In the genomic region with DNA sequence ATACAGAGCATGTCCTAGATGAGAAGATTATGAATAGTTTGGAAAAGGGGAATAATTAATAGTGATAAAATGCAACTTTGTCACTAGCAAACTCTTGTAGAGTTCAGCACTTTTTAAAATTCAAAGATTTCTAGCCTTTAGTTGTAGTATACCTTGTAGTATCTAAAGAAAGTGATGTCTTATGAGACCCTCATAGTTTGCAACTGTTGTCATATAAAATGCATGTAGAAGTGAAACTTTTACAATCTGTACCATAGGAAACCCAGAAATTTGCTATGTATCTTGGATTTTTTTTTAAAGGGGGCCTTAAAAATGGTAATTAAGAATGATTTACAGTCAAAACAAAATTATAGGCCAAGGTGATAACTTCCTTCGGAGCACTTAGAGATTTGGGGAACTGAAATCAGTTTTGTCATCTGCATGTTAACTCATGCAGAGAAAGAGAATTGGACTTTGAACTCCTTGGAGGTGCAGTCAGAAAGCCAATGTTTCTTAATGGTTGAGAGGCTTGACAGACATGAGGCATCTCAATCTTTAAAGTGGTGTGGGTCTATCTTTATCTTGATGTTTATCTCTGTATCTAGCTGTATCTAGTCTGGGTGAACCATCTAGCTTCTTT, we compare ENCODE assay signal across 8 cellular contexts. TPM values are rescaled to one million over a fixed set of nuclear protein-coding genes. Genes with fewer than 3 reads are reported as not detected.
DNase-seq lines count a peak whose midpoint lies in the region; ATAC-seq and TF ChIP-seq lines count a peak whose summit lies in the region.

No MANE protein-coding gene starts in this region.

- no peak for TF ChIP-seq EP300 in upper lobe of left lung (IDR thresholded peaks at IDR 0.05)

- no peak overlapping the region for H3K4me3 Mint-ChIP-seq in activated CD4-positive, alpha-beta T cell treated with anti-CD3 and anti-CD28 coated beads for 36 hours

- no peak for TF ChIP-seq CTCF in fibroblast of lung (conservative IDR thresholded peaks at IDR 0.05 in 1 of 2, IDR thresholded peaks at IDR 0.05 in 1 of 2; ENCODE audit: low read depth in 1 of 2, low read length in 2 of 2)
- no peak for TF ChIP-seq CTCF in upper lobe of left lung (IDR thresholded peaks at IDR 0.05)

- peak overlapping the region in 1 of 11 experiments; percentile 37; a peak in 2 of 22 replicates for H3K9ac ChIP-seq in BLaER1 treated with 17β-estradiol and CSF1 and Interleukin-3, amounts not matched to agents 10 nM and 100 nM
- H3K9ac ChIP-seq in fibroblast of lung (ENCODE audit: insufficient read depth, low read length): no peak overlapping the region

- H3K27ac ChIP-seq in BLaER1 treated with 17β-estradiol and CSF1 and Interleukin-3, amounts not matched to agents 10 nM and 100 nM: peak overlapping the region in 9 of 11 experiments; percentile 18 to 96 (median 54); a peak in 17 of 22 replicates
- H3K27ac ChIP-seq in fibroblast of lung (ENCODE audit: insufficient read depth, low read length): no peak overlapping the region
- H3K27ac ChIP-seq in upper lobe of left lung: peak overlapping the region; percentile 92 to 99 (median 97)

- no peaks in the 10 kb centered on the region for H3K9me3 Mint-ChIP-seq in activated CD4-positive, alpha-beta T cell treated with anti-CD3 and anti-CD28 coated beads for 36 hours (ENCODE audit: low read depth)

- H3K36me3 Mint-ChIP-seq in activated CD4-positive, alpha-beta T cell treated with anti-CD3 and anti-CD28 coated beads for 36 hours (ENCODE audit: low read depth): no peaks in the 10 kb centered on the region

- no peaks in the 10 kb centered on the region for H4K20me1 ChIP-seq in BLaER1 treated with 17β-estradiol and CSF1 and Interleukin-3, amounts not matched to agents 10 nM and 100 nM
- no peaks in the 10 kb centered on the region for H4K20me1 ChIP-seq in fibroblast of lung (ENCODE audit: control insufficient read depth, extremely low read depth, insufficient read depth, low read length)

- no peak overlapping the region for H3K27ac Mint-ChIP-seq in activated CD4-positive, alpha-beta T cell treated with anti-CD3 and anti-CD28 coated beads for 36 hours

- POLR2A ChIA-PET in activated CD4-positive, alpha-beta T cell treated with anti-CD3 and anti-CD28 coated beads for 36 hours (lab: Charles Lee): no interaction called here

- H3K27me3 Mint-ChIP-seq in activated CD4-positive, alpha-beta T cell treated with anti-CD3 and anti-CD28 coated beads for 36 hours: peaks cover 50% of the 10 kb centered on the region

- H3K27me3 ChIP-seq in BLaER1 treated with 17β-estradiol and CSF1 and Interleukin-3, amounts not matched to agents 10 nM and 100 nM: peaks cover 0 to 13% (median 0%) of the 10 kb centered on the region in 11 experiments; a peak in 1 of 22 replicates
- H3K27me3 ChIP-seq in fibroblast of lung (ENCODE audit: control insufficient read depth, insufficient read depth, low read length) (no peaks in the 10 kb centered on the region), upper lobe of left lung (no peaks in the 10 kb centered on the region)

- no peak for DNase-seq in fibroblast of lung (ENCODE audit: low read depth in 2 of 2)
- no peak for DNase-seq in upper lobe of left lung
- DNase-seq in EL: no peak
- no peak for DNase-seq in cortex of kidney (lab: John Stamatoyannopoulos, UW)
- DNase-seq in activated CD4-positive, alpha-beta T cell treated with anti-CD3 and anti-CD28 coated beads for 36 hours: no peak

- peaks cover 7% of the 10 kb centered on the region for H3K4me1 Mint-ChIP-seq in activated CD4-positive, alpha-beta T cell treated with anti-CD3 and anti-CD28 coated beads for 36 hours

- H2AFZ ChIP-seq in fibroblast of lung (ENCODE audit: low read length): peak overlapping the region; percentile 94

- CTCF ChIA-PET in activated CD4-positive, alpha-beta T cell treated with anti-CD3 and anti-CD28 coated beads for 36 hours (lab: Charles Lee): no interaction called here

- peak overlapping the region in 4 of 10 experiments; percentile 56 to 74 (median 66); a peak in 8 of 20 replicates for H3K4me3 ChIP-seq in BLaER1 treated with 17β-estradiol and CSF1 and Interleukin-3, amounts not matched to agents 10 nM and 100 nM
- H3K4me3 ChIP-seq in fibroblast of lung (replicated peaks in 1 of 4; ENCODE audit: control extremely low read depth in 1 of 4, insufficient read depth in 1 of 4, low read depth in 3 of 4, low read length in 4 of 4): peak overlapping the region in 3 of 4 experiments; percentile 74 to 84 (median 81)
- H3K4me3 ChIP-seq in upper lobe of left lung: peak overlapping the region in 3 of 4 donors; percentile 51 to 71 (median 61)

- peaks cover 38 to 61% (median 48%) of the 10 kb centered on the region in 10 experiments for H3K4me1 ChIP-seq in BLaER1 treated with 17β-estradiol and CSF1 and Interleukin-3, amounts not matched to agents 10 nM and 100 nM
- peaks cover 4% of the 10 kb centered on the region for H3K4me1 ChIP-seq in fibroblast of lung (ENCODE audit: control insufficient read depth, extremely low read depth, insufficient read depth, low read length)
- peaks cover 0 to 4% (median 2%) of the 10 kb centered on the region in 4 donors for H3K4me1 ChIP-seq in upper lobe of left lung

- intact Hi-C loops in activated CD4-positive, alpha-beta T cell treated with anti-CD3 and anti-CD28 coated beads for 36 hours (cut with DNase I, micrococcal nuclease): no loop called here

- H3K9me3 ChIP-seq in BLaER1 treated with 17β-estradiol and CSF1 and Interleukin-3, amounts not matched to agents 10 nM and 100 nM (replicated peaks in 1 of 11): peaks cover 0 to 8% (median 0%) of the 10 kb centered on the region in 11 experiments; a peak in 4 of 22 replicates
- H3K9me3 ChIP-seq in fibroblast of lung (ENCODE audit: control insufficient read depth, insufficient read depth, low read depth, low read length): no peaks in the 10 kb centered on the region
- H3K9me3 ChIP-seq in upper lobe of left lung: no peaks in the 10 kb centered on the region

- ATAC-seq in GM21360 (IDR thresholded peaks at IDR 0.05; ENCODE audit: unreplicated experiment) (peak; percentile 80), HG03565 (IDR thresholded peaks at IDR 0.05; ENCODE audit: unreplicated experiment) (peak; percentile 73), upper lobe of left lung (ENCODE audit: low FRiP score in 2 of 2) (no peak)
- no peak for ATAC-seq in activated CD4-positive, alpha-beta T cell treated with anti-CD3 and anti-CD28 coated beads for 36 hours

- no peak for TF ChIP-seq POLR2A in upper lobe of left lung (IDR thresholded peaks at IDR 0.05)

- peak overlapping the region; percentile 85 to 97 (median 92) for H3K4me2 ChIP-seq in BLaER1 treated with 17β-estradiol and CSF1 and Interleukin-3, amounts not matched to agents 10 nM and 100 nM
- peak overlapping the region; percentile 94 for H3K4me2 ChIP-seq in fibroblast of lung (ENCODE audit: extremely low read depth, insufficient read depth, low read length)

- 20 to 32% methylated on average over 1 of the region's 1 CpG for WGBS in upper lobe of left lung, 2 donors

- no peaks in the 10 kb centered on the region for H3K79me2 ChIP-seq in fibroblast of lung (ENCODE audit: control insufficient read depth, insufficient read depth, low read length)

- no peaks in the 10 kb centered on the region for H3K36me3 ChIP-seq in BLaER1 treated with 17β-estradiol and CSF1 and Interleukin-3, amounts not matched to agents 10 nM and 100 nM
- H3K36me3 ChIP-seq in fibroblast of lung (ENCODE audit: control insufficient read depth, insufficient read depth, low read length) (no peaks in the 10 kb centered on the region), upper lobe of left lung (no peaks in the 10 kb centered on the region)

RNA-seq across cellular contexts. Expression of a gene that starts 1.3 kb away (rescaled TPM):
- total RNA-seq in fibroblast of lung (10.8 and 14.0 TPM in 2 replicates), upper lobe of left lung (100 to 1,000 TPM; 232 to 719 (median 390) TPM)
- 2.2 and 2.9 TPM in 2 replicates for polyA plus RNA-seq in fibroblast of lung
- polyA plus RNA-seq in fibroblast of lung (2012): 1.7 and 2.0 TPM in 2 replicates
- polyA minus RNA-seq in fibroblast of lung (ENCODE audit: low replicate concordance): 0.59 and 2.1 TPM in 2 replicates
- total RNA-seq in activated CD4-positive, alpha-beta T cell treated with anti-CD3 and anti-CD28 coated beads for 36 hours: not detected

Comparison
In these comparisons a context has a peak if more than half of its experiments do, and no peak if none do; other contexts are left out.
1. ATAC-seq: peak in GM21360 (single experiment) and HG03565 (single experiment); none in upper lobe of left lung (0 of 2) and activated CD4-positive, alpha-beta T cell treated with anti-CD3 and anti-CD28 coated beads for 36 hours (single experiment).
2. RNA of a gene that starts 1.3 kb away (total RNA-seq): 232 to 719 TPM in upper lobe of left lung; 10.8 to 14.0 TPM in fibroblast of lung and not detected in activated CD4-positive, alpha-beta T cell treated with anti-CD3 and anti-CD28 coated beads for 36 hours; every median in the first group is over 10 times any median in the second.